8 cellular contexts compared by ENCODE assay signal in genomic region chr12:30806989-30807694, GRCh38. TPM values are rescaled to one million over a fixed set of nuclear protein-coding genes. Genes with fewer than 3 reads are reported as not detected.
A peak's percentile ranks its signal among the peaks of the same experiment; 100 is the strongest.
DNase-seq lines count a peak whose midpoint lies in the region; ATAC-seq, FAIRE-seq and TF ChIP-seq lines count a peak whose summit lies in the region.

No MANE protein-coding gene starts in this region.

- CTCF ChIA-PET in Calu3 (lab: Charles Lee) (interaction anchor here (1.7 to 1.9 kb wide), 2 partner anchors 52 to 53 kb away, joined by 5 to 6 read pairs; partner anchors contain the start of gene CAPRIN2), OCI-LY7 (lab: Charles Lee; ENCODE audit: unreplicated experiment) (no interaction called here)

- POLR2A ChIA-PET in OCI-LY7 (lab: Charles Lee) = interaction anchor here (0.6 to 0.7 kb wide), 3 partner anchors 129 to 846 kb away, joined by 3 to 5 read pairs (median 4); no protein-coding TSS in a partner anchor

- no peaks in the 10 kb centered on the region for H3K36me3 ChIP-seq in OCI-LY7 (ENCODE audit: insufficient read depth, low read length)
- H3K36me3 ChIP-seq in bronchial epithelial cell (ENCODE audit: control insufficient read depth, insufficient read depth, low read length) = no peaks in the 10 kb centered on the region

- DNase-seq in Calu3 (peak; percentile 42), OCI-LY7 (ENCODE audit: low spot score) (peak; percentile 63), bronchial epithelial cell (ENCODE audit: low read depth) (peak; percentile 66), kidney tubule cell (ENCODE audit: low spot score) (peak; percentile 65), superior temporal gyrus (ENCODE audit: extremely low spot score) (peak; percentile 78)

- H3K27ac Mint-ChIP-seq in Calu3 (ENCODE audit: unreplicated experiment) = peak overlapping the region; percentile 43

- H3K27me3 Mint-ChIP-seq in Calu3 (ENCODE audit: unreplicated experiment) = no peaks in the 10 kb centered on the region

- H3K36me3 Mint-ChIP-seq in Calu3 (ENCODE audit: insufficient read depth, unreplicated experiment) = peaks cover 2% of the 10 kb centered on the region

- BruUV-seq in Calu3 (replicated peaks; lab: Mats Ljungman, UMichigan) (no TSS peak), OCI-LY7 (replicated peaks; lab: Mats Ljungman, UMichigan) (no TSS peak)

- H4K20me1 ChIP-seq in OCI-LY7 (ENCODE audit: insufficient read depth, low read length) = no peaks in the 10 kb centered on the region

- no peaks in the 10 kb centered on the region for H3K9me3 ChIP-seq in OCI-LY7 (ENCODE audit: low read length)

- H3K4me3 Mint-ChIP-seq in Calu3 (ENCODE audit: low read depth, unreplicated experiment) = no peak overlapping the region

- no peaks in the 10 kb centered on the region for H3K9me2 ChIP-seq in OCI-LY7 (ENCODE audit: insufficient read depth, low read length)

- H3K4me3 ChIP-seq in OCI-LY7 (ENCODE audit: low read depth, low read length, poor library complexity, severe bottlenecking) (no peak overlapping the region), bronchial epithelial cell (ENCODE audit: low read depth, low read length) (no peak overlapping the region)

- TF ChIP-seq CTCF in Calu3 (IDR thresholded peaks at IDR 0.05; ENCODE audit: unreplicated experiment) (peak; percentile 43), LNCAP (IDR thresholded peaks at IDR 0.05) (peak; percentile 87), OCI-LY7 (conservative IDR thresholded peaks at IDR 0.05; ENCODE audit: low read length) (peak; percentile 93), bronchial epithelial cell (IDR thresholded peaks at IDR 0.05; ENCODE audit: insufficient read depth, low read length, severe bottlenecking) (peak; percentile 62)

- peaks cover 6% of the 10 kb centered on the region for H3K9me3 Mint-ChIP-seq in Calu3 (ENCODE audit: low read depth, unreplicated experiment)

- H2AFZ ChIP-seq in OCI-LY7 (ENCODE audit: low read length) = no peak overlapping the region

- no peak for FAIRE-seq in bronchial epithelial cell (lab: Jason Lieb, UNC)

- no peak overlapping the region for H3K4me2 ChIP-seq in OCI-LY7 (ENCODE audit: low read length)

- H3K79me2 ChIP-seq in OCI-LY7 (ENCODE audit: insufficient read depth, low read depth, low read length) = no peaks in the 10 kb centered on the region

- no peaks in the 10 kb centered on the region for H3K27me3 ChIP-seq in bronchial epithelial cell (ENCODE audit: control insufficient read depth, insufficient read depth, low read length)

- ATAC-seq in GM19395 (IDR thresholded peaks at IDR 0.05; ENCODE audit: unreplicated experiment) (peak; percentile 73), HG03571 (IDR thresholded peaks at IDR 0.05; ENCODE audit: unreplicated experiment) (no peak)

- H3K4me1 Mint-ChIP-seq in Calu3 (ENCODE audit: low read depth, unreplicated experiment) = peaks cover 11% of the 10 kb centered on the region

- no peak overlapping the region for H3K27ac ChIP-seq in OCI-LY7 (ENCODE audit: low read depth, low read length, poor library complexity, severe bottlenecking)

- intact Hi-C loops in Calu3 (cut with micrococcal nuclease; ENCODE audit: unreplicated experiment) (loop anchor here (1.0 to 10.0 kb wide), 3 partner anchors 54 to 1290 kb away; no protein-coding TSS in a partner anchor), OCI-LY7 (cut with micrococcal nuclease; ENCODE audit: unreplicated experiment) (loop anchor here (1.0 to 10.0 kb wide), 4 partner anchors 52 to 1492 kb away; no protein-coding TSS in a partner anchor)

- no peaks in the 10 kb centered on the region for H3K4me1 ChIP-seq in OCI-LY7 (ENCODE audit: insufficient read depth, low read length, poor library complexity, severe bottlenecking)

RNA-seq across cellular contexts. Expression of gene CAPRIN2, which starts 52.4 kb away (rescaled TPM):
- total RNA-seq in Calu3 (2022) (48.5 and 52.2 TPM in 2 replicates), OCI-LY7 (2022) (23.7 and 24.7 TPM in 2 replicates), bronchial epithelial cell (26.2 and 31.9 TPM in 2 replicates)
- 21.7 and 23.8 TPM in 2 replicates for total RNA-seq in OCI-LY7 (2014; rRNA removed; shearing (Covaris generic))

Comparison
In these comparisons a context has a peak if more than half of its experiments do, and no peak if none do; other contexts are left out.
1. CTCF ChIP-seq: peak in every context shown above with its lines; median percentile 93 in OCI-LY7; 87 in LNCAP; 62 in bronchial epithelial cell; 43 in Calu3.